9 cellular contexts compared by ENCODE assay signal in the genomic region with DNA sequence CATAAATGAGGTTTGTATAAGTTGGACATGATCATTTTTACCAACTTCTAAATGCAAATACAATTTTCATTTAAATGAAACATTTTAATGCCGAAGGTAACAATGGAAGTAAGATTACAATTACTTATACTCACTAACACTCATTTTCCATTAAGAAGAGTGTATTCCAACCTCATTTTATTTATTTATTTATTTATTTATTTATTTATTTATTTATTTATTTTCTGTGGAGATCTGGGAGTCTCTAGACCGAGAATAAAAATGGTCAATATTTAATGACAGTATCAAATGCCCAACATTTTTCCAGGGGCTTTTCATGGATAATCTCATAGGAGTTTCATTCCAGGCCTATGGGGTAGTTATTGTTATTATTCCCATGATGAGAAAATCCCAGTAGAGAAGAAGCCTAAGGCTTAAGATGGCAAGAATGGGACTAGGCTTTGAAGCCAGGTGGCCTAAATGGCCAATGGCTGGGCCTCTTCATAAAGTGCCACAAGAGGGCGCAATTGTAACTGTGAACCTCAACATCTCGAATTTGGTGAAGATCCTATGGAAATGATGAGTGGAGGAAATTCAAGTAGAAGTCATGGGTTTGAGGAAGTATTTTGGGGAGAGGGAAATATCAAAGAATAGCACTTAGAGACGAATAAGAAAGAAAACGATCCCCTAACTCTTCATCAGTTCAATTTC. TPM values are rescaled to one million over a fixed set of nuclear protein-coding genes. Genes with fewer than 3 reads are reported as not detected.
A peak's percentile ranks its signal among the peaks of the same experiment; 100 is the strongest.
DNase-seq lines count a peak whose midpoint lies in the region; ATAC-seq, FAIRE-seq and TF ChIP-seq lines count a peak whose summit lies in the region.
"Had no signal": no experiment of that assay in that cellular context is flagged by ENCODE, and none has a peak within 500 bp of the region (broad histone marks: within the 10 kb centered on the region; RNA-seq: fewer than 3 reads in every experiment).

No MANE protein-coding gene starts in this region.

- no peak overlapping the region for H3K9ac ChIP-seq in keratinocyte (ENCODE audit: control insufficient read depth, extremely low read depth, insufficient read depth, low read length)

- H3K27me3 Mint-ChIP-seq in CD14-positive monocyte (ENCODE audit: low read depth in 3 of 3) (peaks cover 0 to 2% (median 0%) of the 10 kb centered on the region in 3 donors), immature natural killer cell (ENCODE audit: low read depth in 3 of 3) (peaks cover 0 to 3% (median 0%) of the 10 kb centered on the region in 3 donors)

- H3K9me3 ChIP-seq in keratinocyte (ENCODE audit: control insufficient read depth, low read depth, low read length): no peaks in the 10 kb centered on the region

- dilution Hi-C loops in keratinocyte (cut with MboI; ENCODE audit: extremely low pct_ligation_motif_present, low sequenced_read_pairs): no loop called here

- no peak overlapping the region for H2AFZ ChIP-seq in keratinocyte (ENCODE audit: control insufficient read depth, low read length)

- no peaks in the 10 kb centered on the region for H3K36me3 Mint-ChIP-seq in CD14-positive monocyte
- no peaks in the 10 kb centered on the region for H3K36me3 Mint-ChIP-seq in immature natural killer cell

- no peak for FAIRE-seq in keratinocyte (lab: Jason Lieb, UNC)

- H3K4me1 Mint-ChIP-seq in CD14-positive monocyte (no peaks in the 10 kb centered on the region), immature natural killer cell (no peaks in the 10 kb centered on the region)

- ATAC-seq in GM18508 (IDR thresholded peaks at IDR 0.05; ENCODE audit: insufficient read depth, unreplicated experiment): peak; percentile 54
- ATAC-seq in HG03521 (IDR thresholded peaks at IDR 0.05; ENCODE audit: unreplicated experiment): peak; percentile 69

- H3K4me2 ChIP-seq in keratinocyte (ENCODE audit: control insufficient read depth, extremely low read depth, insufficient read depth, low read depth, low read length): no peak overlapping the region

- H3K79me2 ChIP-seq in keratinocyte (ENCODE audit: control insufficient read depth, insufficient read depth, low read length): no peaks in the 10 kb centered on the region

- intact Hi-C loops in CD14-positive monocyte (cut with micrococcal nuclease): loop anchor here in 1 of 2 donors (5.0 kb wide), 1 partner anchor 198 kb away; no protein-coding TSS in a partner anchor

- peaks cover 0 to 3% of the 10 kb centered on the region in 2 experiments for H3K36me3 ChIP-seq in keratinocyte (ENCODE audit: control insufficient read depth in 2 of 2, extremely low read depth in 1 of 2, insufficient read depth in 2 of 2, low read length in 2 of 2)

- H4K20me1 ChIP-seq in keratinocyte (ENCODE audit: control insufficient read depth, extremely low read depth, insufficient read depth, low read length): no peaks in the 10 kb centered on the region

- H3K9me3 Mint-ChIP-seq in CD14-positive monocyte (peaks cover 0 to 2% (median 0%) of the 10 kb centered on the region in 7 donors), immature natural killer cell (peaks cover 0 to 17% (median 5%) of the 10 kb centered on the region in 6 donors)

- TF ChIP-seq CTCF in CD14-positive monocyte (IDR thresholded peaks at IDR 0.05): peak; percentile 81
- TF ChIP-seq CTCF in keratinocyte (optimal IDR thresholded peaks at IDR 0.05 in 1 of 3, IDR thresholded peaks at IDR 0.05 in 1 of 3, conservative IDR thresholded peaks at IDR 0.05 in 1 of 3; ENCODE audit: extremely low read depth in 1 of 3, insufficient read depth in 2 of 3, low read length in 3 of 3): peak; percentile 63 to 73 (median 71)

- H3K27me3 ChIP-seq in keratinocyte (ENCODE audit: control insufficient read depth, extremely low read depth, insufficient read depth, low read length): no peaks in the 10 kb centered on the region

- H3K4me3 ChIP-seq in keratinocyte (ENCODE audit: control insufficient read depth in 2 of 3, extremely low read depth in 1 of 3, insufficient read depth in 2 of 3, low read depth in 1 of 3, low read length in 3 of 3): no peak overlapping the region
- H3K4me3 ChIP-seq: SK-N-MC had no signal

- DNase-seq in CD14-positive monocyte (ENCODE audit: low spot score) (no peak), UCSD-AML1 (lab: John Stamatoyannopoulos, UW; ENCODE audit: unreplicated experiment) (peak; percentile 13), keratinocyte (ENCODE audit: low read depth, low spot score) (no peak), SK-N-DZ (ENCODE audit: low spot score) (no peak), cortex of kidney (lab: John Stamatoyannopoulos, UW) (no peak), immature natural killer cell (no peak)

- H3K4me1 ChIP-seq in keratinocyte (ENCODE audit: control insufficient read depth, extremely low read depth, insufficient read depth, low read length): no peaks in the 10 kb centered on the region

- no peaks in the 10 kb centered on the region for H3K9me1 ChIP-seq in keratinocyte (ENCODE audit: control insufficient read depth, extremely low read depth, insufficient read depth, low read length)

- H3K27ac Mint-ChIP-seq in CD14-positive monocyte (peak overlapping the region in 1 of 7 donors; percentile 73), immature natural killer cell (no peak overlapping the region)

- H3K4me3 Mint-ChIP-seq in CD14-positive monocyte (no peak overlapping the region), immature natural killer cell (no peak overlapping the region)

- H3K27ac ChIP-seq in keratinocyte (ENCODE audit: control insufficient read depth, insufficient read depth, low read length): no peak overlapping the region
- H3K27ac ChIP-seq: SK-N-MC had no signal

RNA-seq across cellular contexts. Expression of gene VGLL3, which starts 21.3 kb away (rescaled TPM):
- polyA plus RNA-seq in CD14-positive monocyte: not detected
- polyA plus RNA-seq in keratinocyte: 2.4 to 6.7 TPM (median 2.6 TPM) in 3 replicates
- 3.9 TPM for polyA plus RNA-seq in keratinocyte (2011; ENCODE audit: low read depth)
- 2.7 and 3.3 TPM in 2 replicates for polyA plus RNA-seq in keratinocyte (2011; cell fraction: cytosol; rRNA removed)
- polyA plus RNA-seq in keratinocyte (2011; cell fraction: nucleus; rRNA removed): 4.2 and 5.6 TPM in 2 replicates
- 1.8 and 6.5 TPM in 2 replicates for polyA plus RNA-seq in keratinocyte (2012; ENCODE audit: low replicate concordance)
- 15.5 to 31.3 TPM (median 23.4 TPM) in 3 replicates for polyA minus RNA-seq in keratinocyte
- polyA minus RNA-seq in keratinocyte (2011; cell fraction: cytosol; rRNA and poly(A)+ RNA removed): 6.5 TPM
- 3.5 and 5.8 TPM in 2 replicates for polyA minus RNA-seq in keratinocyte (2011; cell fraction: nucleus; rRNA and poly(A)+ RNA removed)
- polyA plus RNA-seq in SK-N-DZ (2014; cell fraction: cytosol; rRNA removed): 0.15 and 0.36 TPM in 2 replicates
- 0.16 and 0.19 TPM in 2 replicates for polyA plus RNA-seq in SK-N-DZ (2014; cell fraction: nucleus; rRNA removed)
- not detected for polyA plus RNA-seq in immature natural killer cell
